ENCODE assay signal across 8 cellular contexts in genomic region chr7:127348247-127348631, GRCh38. TPM values are rescaled to one million over a fixed set of nuclear protein-coding genes. Genes with fewer than 3 reads are reported as not detected.
DNase-seq lines count a peak whose midpoint lies in the region; ATAC-seq and TF ChIP-seq lines count a peak whose summit lies in the region.

No MANE protein-coding gene starts in this region.

- no peaks in the 10 kb centered on the region for H3K36me3 ChIP-seq in SK-N-MC (ENCODE audit: insufficient read depth, low read length)
- H3K36me3 ChIP-seq in esophagus (ENCODE audit: control insufficient read depth in 2 of 2, insufficient read depth in 2 of 2, low read length in 1 of 2) = peaks cover 0 to 11% of the 10 kb centered on the region in 2 donors
- H3K36me3 ChIP-seq in rectal smooth muscle tissue (ENCODE audit: control insufficient read depth, insufficient read depth, low read length) = no peaks in the 10 kb centered on the region

- DNase-seq in GM12864 (ENCODE audit: low read depth) (no peak), SK-N-MC (ENCODE audit: low read depth, low spot score) (no peak), NCI-H1417 (lab: John Stamatoyannopoulos, UW) (no peak), NCI-H774 (lab: John Stamatoyannopoulos, UW) (no peak), Kasumi-1 (lab: John Stamatoyannopoulos, UW) (no peak)

- no peak for ATAC-seq in HG03175 (IDR thresholded peaks at IDR 0.05; ENCODE audit: unreplicated experiment)

- 95% methylated on average over 3 of the region's 3 CpGs for WGBS in esophagus, 2 donors

- no peak for TF ChIP-seq CTCF in GM12864 (IDR thresholded peaks at IDR 0.05; ENCODE audit: low read depth, low read length, missing control alignments)

- H3K9ac ChIP-seq in SK-N-MC (ENCODE audit: insufficient read length) (peak overlapping the region; percentile 46), rectal smooth muscle tissue (ENCODE audit: low read length) (no peak overlapping the region)

- H3K4me3 ChIP-seq in GM12864 (ENCODE audit: low read depth, low read length) = peak overlapping the region; percentile 38; the same call in 1 of the 2 replicates
- H3K4me3 ChIP-seq in SK-N-MC = peak overlapping the region; percentile 66
- peak overlapping the region; percentile 32 to 50 for H3K4me3 ChIP-seq in esophagus (ENCODE audit: low read depth in 1 of 2, low read length in 2 of 2)
- H3K4me3 ChIP-seq in rectal smooth muscle tissue (ENCODE audit: low read length) = peak overlapping the region; percentile 34

- H3K9me3 ChIP-seq in SK-N-MC (ENCODE audit: low read depth, low read length) (no peaks in the 10 kb centered on the region), esophagus (ENCODE audit: control insufficient read depth in 2 of 2, insufficient read depth in 1 of 2, low read depth in 1 of 2, low read length in 1 of 2) (no peaks in the 10 kb centered on the region)

- H3K27me3 ChIP-seq in esophagus (ENCODE audit: control insufficient read depth in 1 of 2, insufficient read depth in 2 of 2, low read length in 2 of 2) (no peaks in the 10 kb centered on the region), rectal smooth muscle tissue (ENCODE audit: control insufficient read depth, insufficient read depth, low read length) (no peaks in the 10 kb centered on the region)

- H3K27ac ChIP-seq in SK-N-MC (no peak overlapping the region), esophagus (ENCODE audit: low read depth in 2 of 2, low read length in 1 of 2) (no peak overlapping the region), rectal smooth muscle tissue (ENCODE audit: low read depth, low read length) (no peak overlapping the region)

- H3K4me1 ChIP-seq in esophagus (ENCODE audit: control insufficient read depth in 2 of 2, insufficient read depth in 2 of 2, low read length in 1 of 2) (peaks cover 2 to 6% of the 10 kb centered on the region in 2 donors), rectal smooth muscle tissue (ENCODE audit: control insufficient read depth, insufficient read depth, low read length) (no peaks in the 10 kb centered on the region)

RNA-seq across cellular contexts. Expression of gene ZNF800, which starts 44.3 kb away (rescaled TPM):
- 1 to 10 TPM; 6.1 to 8.3 TPM for polyA plus RNA-seq in esophagus
